ENCODE assay signal across 23 cellular contexts in the genomic region with DNA sequence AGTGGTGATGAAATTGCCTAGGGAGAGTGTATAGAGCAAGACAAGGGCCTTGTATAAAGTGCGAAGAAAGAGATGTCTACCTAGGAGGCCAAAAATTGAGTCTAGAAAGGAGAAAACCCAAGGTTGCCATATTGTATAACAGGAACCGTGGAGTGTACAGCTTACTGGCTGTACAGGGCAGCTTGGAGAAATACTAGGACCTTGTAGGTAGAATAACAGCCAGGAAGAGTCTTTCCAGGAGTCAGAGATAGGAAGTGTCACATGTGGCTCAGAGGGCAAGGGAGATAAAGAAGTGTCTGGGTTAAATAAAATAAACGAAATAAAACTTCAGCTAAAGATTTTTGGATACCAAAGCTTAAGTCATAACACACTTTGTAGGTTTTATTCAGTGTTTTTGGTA.
"Had no signal": no experiment of that assay in that cellular context is flagged by ENCODE, and none has a peak within 500 bp of the region (broad histone marks: within the 10 kb centered on the region; RNA-seq: fewer than 3 reads in every experiment).

No MANE protein-coding gene starts in this region.

- H3K27me3 Mint-ChIP-seq: naive B cell had no signal

- H3K4me2 ChIP-seq: hepatocyte had no signal

- H3K4me3 ChIP-seq: coronary artery, dorsolateral prefrontal cortex, esophagus muscularis mucosa, gastroesophageal sphincter, heart left ventricle, hepatocyte, left ventricle myocardium inferior, lower lobe of right lung, mucosa of descending colon had no signal

- H3K36me3 ChIP-seq: esophagus muscularis mucosa, gastroesophageal sphincter, heart left ventricle, left ventricle myocardium inferior, lower lobe of right lung had no signal

- H3K27ac ChIP-seq: coronary artery, dorsolateral prefrontal cortex, esophagus muscularis mucosa, foreskin keratinocyte, gastroesophageal sphincter, heart left ventricle, hepatocyte, left ventricle myocardium inferior, lower lobe of right lung had no signal

- H3K36me3 Mint-ChIP-seq: naive B cell had no signal

- H3K4me1 ChIP-seq: foreskin keratinocyte, lower lobe of right lung had no signal

- H3K4me3 Mint-ChIP-seq: mesothelial cell of epicardium had no signal

- H3K27me3 ChIP-seq: dorsolateral prefrontal cortex, esophagus muscularis mucosa, foreskin keratinocyte, gastroesophageal sphincter, heart left ventricle, hepatocyte had no signal

- H2AFZ ChIP-seq: hepatocyte had no signal

- H3K27ac Mint-ChIP-seq: mesothelial cell of epicardium had no signal

- H3K9me3 ChIP-seq: esophagus muscularis mucosa, gastroesophageal sphincter, heart left ventricle, left ventricle myocardium inferior, lower lobe of right lung, mucosa of descending colon had no signal

- ATAC-seq: foreskin keratinocyte, gastroesophageal sphincter, lower lobe of right lung, mucosa of descending colon had no signal

- FAIRE-seq: colon, endothelial cell of umbilical vein, frontal cortex, kidney had no signal

- DNase-seq: dermis blood vessel endothelial cell; dorsolateral prefrontal cortex; effector CD4-positive, alpha-beta T cell; effector memory CD4-positive, alpha-beta T cell; foreskin keratinocyte; heart left ventricle; hypothalamus; islet precursor cell; kidney; kidney glomerular epithelial cell; left ventricle myocardium inferior; lower lobe of right lung; mesenchymal stem cell; mucosa of descending colon; naive B cell had no signal
